Comparison of ENCODE assay signal across 1 cellular context in the genomic region with DNA sequence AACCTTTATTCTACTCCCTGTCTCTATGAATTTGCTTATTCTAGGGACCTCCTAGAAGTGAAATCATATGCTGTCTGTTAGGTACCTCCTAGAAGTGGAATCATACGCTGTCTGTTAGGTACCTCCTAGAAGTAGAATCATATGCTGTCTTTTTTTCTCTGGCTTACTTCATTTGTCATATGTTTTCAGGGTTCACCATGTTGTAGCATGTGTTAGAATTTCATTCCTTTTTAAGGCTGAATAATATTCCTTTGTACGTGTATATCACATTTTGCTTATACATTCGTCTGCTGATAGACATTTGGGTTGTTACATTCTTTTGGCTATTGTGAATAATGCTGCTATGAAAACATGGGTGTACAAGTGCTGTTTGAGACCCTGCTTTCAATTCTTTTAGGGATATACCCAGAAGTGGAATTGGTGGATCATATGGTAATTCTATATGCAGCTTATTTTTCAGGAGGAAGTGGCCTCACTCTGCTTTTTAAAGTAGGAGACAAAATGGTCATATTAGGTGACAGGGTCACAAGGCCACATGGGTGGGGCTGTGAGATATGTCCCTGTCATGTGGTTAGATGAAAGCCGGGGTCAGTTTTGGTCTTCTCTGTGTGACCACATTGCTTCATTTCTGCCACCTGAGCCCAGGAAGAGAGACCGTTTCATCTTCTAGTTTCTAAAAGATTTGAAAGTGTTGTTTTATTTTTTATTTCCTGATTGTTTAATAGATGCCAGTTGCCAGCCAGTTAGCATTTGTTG.
TF ChIP-seq lines count a peak whose summit lies in the region.

No MANE protein-coding gene starts in this region.

TF ChIP-seq in K562, 482 proteins besides CTCF, POLR2A, EP300 and RAD21 (continued from another document):
- TF ChIP-seq, protein P1, sequence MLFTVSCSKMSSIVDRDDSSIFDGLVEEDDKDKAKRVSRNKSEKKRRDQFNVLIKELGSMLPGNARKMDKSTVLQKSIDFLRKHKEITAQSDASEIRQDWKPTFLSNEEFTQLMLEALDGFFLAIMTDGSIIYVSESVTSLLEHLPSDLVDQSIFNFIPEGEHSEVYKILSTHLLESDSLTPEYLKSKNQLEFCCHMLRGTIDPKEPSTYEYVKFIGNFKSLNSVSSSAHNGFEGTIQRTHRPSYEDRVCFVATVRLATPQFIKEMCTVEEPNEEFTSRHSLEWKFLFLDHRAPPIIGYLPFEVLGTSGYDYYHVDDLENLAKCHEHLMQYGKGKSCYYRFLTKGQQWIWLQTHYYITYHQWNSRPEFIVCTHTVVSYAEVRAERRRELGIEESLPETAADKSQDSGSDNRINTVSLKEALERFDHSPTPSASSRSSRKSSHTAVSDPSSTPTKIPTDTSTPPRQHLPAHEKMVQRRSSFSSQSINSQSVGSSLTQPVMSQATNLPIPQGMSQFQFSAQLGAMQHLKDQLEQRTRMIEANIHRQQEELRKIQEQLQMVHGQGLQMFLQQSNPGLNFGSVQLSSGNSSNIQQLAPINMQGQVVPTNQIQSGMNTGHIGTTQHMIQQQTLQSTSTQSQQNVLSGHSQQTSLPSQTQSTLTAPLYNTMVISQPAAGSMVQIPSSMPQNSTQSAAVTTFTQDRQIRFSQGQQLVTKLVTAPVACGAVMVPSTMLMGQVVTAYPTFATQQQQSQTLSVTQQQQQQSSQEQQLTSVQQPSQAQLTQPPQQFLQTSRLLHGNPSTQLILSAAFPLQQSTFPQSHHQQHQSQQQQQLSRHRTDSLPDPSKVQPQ (CRISPR knock-in tag; IDR thresholded peaks at IDR 0.05; ENCODE audit: borderline replicate concordance) = no peak
- TF ChIP-seq MAFG (tag; conservative IDR thresholded peaks at IDR 0.05) = no peak
- no peak for TF ChIP-seq ZNF224 (CRISPR knock-in tag; IDR thresholded peaks at IDR 0.05)
